Comparison of ENCODE assay signal across 8 cellular contexts in genomic region chr2:159712194-159712928, GRCh38. TPM values are rescaled to one million over a fixed set of nuclear protein-coding genes. Genes with fewer than 3 reads are reported as not detected.
DNase-seq lines count a peak whose midpoint lies in the region; ATAC-seq, FAIRE-seq and TF ChIP-seq lines count a peak whose summit lies in the region.

TSS of gene MARCHF7 (plus strand) at chr2:159712506. CDS start at chr2:159729023, 16,517 bp downstream.

- no peak for FAIRE-seq in H54 (lab: Jason Lieb, UNC)

- ATAC-seq in RWPE2 (ENCODE audit: low read depth) = peak; percentile 87
- ATAC-seq in stimulated activated naive CD8-positive, alpha-beta T cell treated with anti-CD3 and anti-CD28 coated beads, Interleukin-15, amount 100 ng/mL, for 72 hours = peak; percentile 95

- peaks cover 32% of the 10 kb centered on the region for H3K36me3 ChIP-seq in RWPE2 (ENCODE audit: low read depth)

- no peaks in the 10 kb centered on the region for H3K27me3 ChIP-seq in RWPE2 (ENCODE audit: insufficient read depth, poor library complexity, severe bottlenecking)

- DNase-seq in ELR (ENCODE audit: low read depth) (peak; percentile 96), H54 (ENCODE audit: insufficient read length, low spot score) (peak; percentile 92), LoVo (ENCODE audit: low spot score) (peak; percentile 95), RWPE2 (ENCODE audit: low spot score) (peak; percentile 94), fibroblast of the aortic adventitia (ENCODE audit: low read depth) (peak; percentile 92), nephron progenitor cell (peak; percentile 97)
- DNase-seq in activated T-helper 9 cell treated with anti-CD3 and anti-CD28 coated beads, Interleukin-2, amount 50 U/mL, for 16 hours (ENCODE audit: low read depth) = peak; percentile 95
- DNase-seq in stimulated activated naive CD8-positive, alpha-beta T cell treated with anti-CD3 and anti-CD28 coated beads, Interleukin-15, amount 100 ng/mL, for 72 hours = peak; percentile 99

- no peaks in the 10 kb centered on the region for H3K9me3 ChIP-seq in RWPE2 (ENCODE audit: severe bottlenecking)

- peaks cover 4% of the 10 kb centered on the region for H3K9me3 Mint-ChIP-seq in nephron progenitor cell
- H3K9me3 Mint-ChIP-seq in stimulated activated naive CD8-positive, alpha-beta T cell treated with anti-CD3 and anti-CD28 coated beads, Interleukin-15, amount 100 ng/mL, for 72 hours = no peaks in the 10 kb centered on the region

- H3K4me1 Mint-ChIP-seq in nephron progenitor cell = peaks cover 23% of the 10 kb centered on the region
- peaks cover 32% of the 10 kb centered on the region for H3K4me1 Mint-ChIP-seq in stimulated activated naive CD8-positive, alpha-beta T cell treated with anti-CD3 and anti-CD28 coated beads, Interleukin-15, amount 100 ng/mL, for 72 hours

- H3K27ac Mint-ChIP-seq in nephron progenitor cell = peak within 1 kb of the TSS; percentile 100
- peak within 1 kb of the TSS; percentile 100 for H3K27ac Mint-ChIP-seq in stimulated activated naive CD8-positive, alpha-beta T cell treated with anti-CD3 and anti-CD28 coated beads, Interleukin-15, amount 100 ng/mL, for 72 hours

- H3K4me1 ChIP-seq in RWPE2 (ENCODE audit: insufficient read depth, poor library complexity, severe bottlenecking) = peaks cover 21% of the 10 kb centered on the region

- peaks cover 4% of the 10 kb centered on the region for H3K27me3 Mint-ChIP-seq in nephron progenitor cell (ENCODE audit: low read depth, poor library complexity)
- no peaks in the 10 kb centered on the region for H3K27me3 Mint-ChIP-seq in stimulated activated naive CD8-positive, alpha-beta T cell treated with anti-CD3 and anti-CD28 coated beads, Interleukin-15, amount 100 ng/mL, for 72 hours

- TF ChIP-seq CTCF in RWPE2 (IDR thresholded peaks at IDR 0.05; ENCODE audit: poor library complexity, severe bottlenecking) = peak; percentile 87
- peak; percentile 48 for TF ChIP-seq CTCF in fibroblast of the aortic adventitia (IDR thresholded peaks at IDR 0.05; ENCODE audit: insufficient read depth, low read length)
- peak; percentile 47 for TF ChIP-seq CTCF in nephron progenitor cell (IDR thresholded peaks at IDR 0.05)

- H3K36me3 Mint-ChIP-seq in nephron progenitor cell (ENCODE audit: low read depth) = peaks cover 41% of the 10 kb centered on the region

- peak within 1 kb of the TSS; percentile 100 for H3K4me3 Mint-ChIP-seq in nephron progenitor cell
- peak within 1 kb of the TSS; percentile 100 for H3K4me3 Mint-ChIP-seq in stimulated activated naive CD8-positive, alpha-beta T cell treated with anti-CD3 and anti-CD28 coated beads, Interleukin-15, amount 100 ng/mL, for 72 hours

- TF ChIP-seq POLR2A in H54 (IDR thresholded peaks at IDR 0.05; ENCODE audit: low read depth, low read length) = peak; percentile 91

- peak within 1 kb of the TSS; percentile 96 for H3K4me3 ChIP-seq in RWPE2 (ENCODE audit: severe bottlenecking)
- peak within 1 kb of the TSS; percentile 97 for H3K4me3 ChIP-seq in fibroblast of the aortic adventitia (ENCODE audit: low read depth, low read length)

- peak within 1 kb of the TSS; percentile 79 for H3K27ac ChIP-seq in RWPE2 (ENCODE audit: poor library complexity, severe bottlenecking)

RNA-seq across cellular contexts. Expression of gene MARCHF7, which starts in this region (rescaled TPM):
- total RNA-seq in fibroblast of the aortic adventitia (ENCODE audit: low replicate concordance) = 24.2 and 191 TPM in 2 replicates

Comparison
In these comparisons a context has a peak if more than half of its experiments do, and no peak if none do; other contexts are left out.
1. Peak in every context shown above with its lines: DNase-seq, ATAC-seq, H3K4me3 ChIP-seq and H3K27ac ChIP-seq.